ENCODE assay signal across 19 cellular contexts in the genomic region with DNA sequence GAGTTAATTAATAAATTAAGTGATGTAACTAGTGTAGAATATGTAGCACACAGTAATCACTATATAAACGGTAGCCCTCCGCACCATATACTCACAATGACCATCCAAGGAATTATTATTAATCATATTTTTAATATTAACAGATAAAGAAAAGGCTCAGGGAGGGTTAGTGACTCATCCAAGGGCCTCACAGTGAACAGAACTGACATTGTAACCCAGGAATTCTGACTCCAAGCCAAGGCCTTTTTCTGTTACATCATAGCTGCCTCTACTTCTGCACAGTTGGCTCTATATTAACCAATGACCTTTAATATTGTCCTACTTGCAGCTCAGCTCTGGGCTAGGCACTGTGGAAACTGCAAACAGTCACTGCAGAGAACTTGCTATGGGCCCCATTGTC.
DNase-seq lines count a peak whose midpoint lies in the region; ATAC-seq and TF ChIP-seq lines count a peak whose summit lies in the region.
"Had no signal": no experiment of that assay in that cellular context is flagged by ENCODE, and none has a peak within 500 bp of the region (broad histone marks: within the 10 kb centered on the region; RNA-seq: fewer than 3 reads in every experiment).

No MANE protein-coding gene starts in this region.

- no peak overlapping the region for H2AFZ ChIP-seq in mesenchymal stem cell (ENCODE audit: low read depth, low read length)

- peaks cover 23% of the 10 kb centered on the region for H3K4me1 Mint-ChIP-seq in HFFc6 (ENCODE audit: low read depth)

- no peaks in the 10 kb centered on the region for H3K36me3 ChIP-seq in brain microvascular endothelial cell (replicated peaks)
- peaks cover 3 to 6% of the 10 kb centered on the region in 2 experiments for H3K36me3 ChIP-seq in mesenchymal stem cell (ENCODE audit: control insufficient read depth in 1 of 2, insufficient read depth in 2 of 2, low read depth in 1 of 2, low read length in 2 of 2)
- H3K36me3 ChIP-seq: BE2C, esophagus muscularis mucosa, HAP-1, WERI-Rb-1 had no signal

- no peaks in the 10 kb centered on the region for H3K27me3 ChIP-seq in brain microvascular endothelial cell (replicated peaks)
- H3K27me3 ChIP-seq in mesenchymal stem cell (ENCODE audit: control insufficient read depth in 1 of 2, insufficient read depth in 1 of 2, low read length in 2 of 2), result peaks cover 0 to 6% of the 10 kb centered on the region in 2 experiments
- H3K27me3 ChIP-seq: BE2C, dorsolateral prefrontal cortex, esophagus muscularis mucosa had no signal

- no peak overlapping the region for H3K23ac ChIP-seq in mesenchymal stem cell (ENCODE audit: low read length in 2 of 2)

- no peak overlapping the region for H2BK120ac ChIP-seq in mesenchymal stem cell (ENCODE audit: low read depth, low read length)

- peaks cover 5% of the 10 kb centered on the region for H3K27me3 Mint-ChIP-seq in HFFc6 (ENCODE audit: insufficient read depth)

- no peak overlapping the region for H3K27ac Mint-ChIP-seq in HFFc6
- H3K27ac Mint-ChIP-seq: activated T-helper 17 cell treated with anti-CD3 and anti-CD28 coated beads, Interleukin-2, amount 50 U/mL, for 72 hours had no signal

- no peak overlapping the region for H3K18ac ChIP-seq in mesenchymal stem cell (ENCODE audit: low read depth in 1 of 2, low read length in 2 of 2)

- POLR2A ChIA-PET in GM10248 (lab: Yijun Ruan, JAX), result no interaction called here

- DNase-seq in AG10803 (ENCODE audit: low read depth), result peak; percentile 53
- peak; percentile 52 for DNase-seq in HFFc6
- DNase-seq in brain microvascular endothelial cell, result peak; percentile 65
- peak; percentile 17 for DNase-seq in mesenchymal stem cell
- no peak for DNase-seq in dermis blood vessel endothelial cell
- no peak for DNase-seq in GM10248 (ENCODE audit: extremely low spot score)
- DNase-seq: activated CD8-positive, alpha-beta memory T cell treated with anti-CD3 and anti-CD28 coated beads for 24 hours; aorta; BE2C; dorsolateral prefrontal cortex; left ventricle myocardium superior; NCI-H82; RPMI8226; WERI-Rb-1 had no signal

- WGBS in mesenchymal stem cell, result no CpG with 5 or more reads among the region's 2 CpGs

- no peak overlapping the region for H3K4me2 ChIP-seq in mesenchymal stem cell (ENCODE audit: low read length, poor library complexity, severe bottlenecking)

- no peak overlapping the region for H4K8ac ChIP-seq in mesenchymal stem cell (ENCODE audit: low read length)

- H4K91ac ChIP-seq in mesenchymal stem cell (ENCODE audit: low read length), result no peak overlapping the region

- ATAC-seq in HG03342 (IDR thresholded peaks at IDR 0.05; ENCODE audit: unreplicated experiment) (no peak), GM18519 (IDR thresholded peaks at IDR 0.05; ENCODE audit: low FRiP score, unreplicated experiment) (no peak)
- ATAC-seq: activated T-helper 17 cell treated with anti-CD3 and anti-CD28 coated beads, Interleukin-2, amount 50 U/mL, for 72 hours; left ventricle myocardium superior had no signal

- no peaks in the 10 kb centered on the region for H3K9me3 ChIP-seq in mesenchymal stem cell (ENCODE audit: control insufficient read depth, low read length)
- H3K9me3 ChIP-seq: BE2C, esophagus muscularis mucosa, HAP-1 had no signal

- in situ Hi-C loops in brain microvascular endothelial cell (cut with HindIII; ENCODE audit: low pct_ligation_motif_present, low sequenced_read_pairs), result no loop called here

- H3K4me1 ChIP-seq in mesenchymal stem cell (ENCODE audit: control insufficient read depth, insufficient read depth, low read depth, low read length), result peaks cover 13% of the 10 kb centered on the region
- H3K4me1 ChIP-seq: BE2C had no signal

- no peak overlapping the region for H3K4me3 ChIP-seq in AG10803 (ENCODE audit: low read length)
- H3K4me3 ChIP-seq in brain microvascular endothelial cell (ENCODE audit: low read depth, low read length), result no peak overlapping the region
- H3K4me3 ChIP-seq in mesenchymal stem cell (ENCODE audit: insufficient read depth in 1 of 2, low read depth in 1 of 2, low read length in 2 of 2), result no peak overlapping the region
- H3K4me3 ChIP-seq: esophagus muscularis mucosa, HAP-1 had no signal

- H3K79me1 ChIP-seq in mesenchymal stem cell (replicated peaks; ENCODE audit: low read length, poor library complexity, severe bottlenecking), result peaks cover 5% of the 10 kb centered on the region

- CTCF ChIA-PET in GM10248 (lab: Yijun Ruan, JAX), result interaction anchor here (1.6 to 5.5 kb wide), 3 partner anchors 10 to 308 kb away, joined by 4 to 90 read pairs (median 7); no protein-coding TSS in a partner anchor

- no peak overlapping the region for H3K14ac ChIP-seq in mesenchymal stem cell (ENCODE audit: low read length in 2 of 2)

- H2AK5ac ChIP-seq in mesenchymal stem cell (ENCODE audit: low read length, severe bottlenecking), result no peak overlapping the region

- TF ChIP-seq CTCF in AG10803 (conservative IDR thresholded peaks at IDR 0.05; ENCODE audit: low read length) (no peak), HFFc6 (IDR thresholded peaks at IDR 0.05) (no peak), brain microvascular endothelial cell (IDR thresholded peaks at IDR 0.05; ENCODE audit: low read depth, low read length, missing control alignments) (no peak), GM10248 (IDR thresholded peaks at IDR 0.05; ENCODE audit: control extremely low read depth, extremely low read depth, low read depth, missing control alignments) (no peak)

- H3K36me3 Mint-ChIP-seq in HFFc6 (ENCODE audit: low read depth), result 0 out of 2 replicates have a peak, but pooled peaks cover 3% of the 10 kb centered on the region

- no peak overlapping the region for H3K27ac ChIP-seq in brain microvascular endothelial cell
- H3K27ac ChIP-seq in mesenchymal stem cell (ENCODE audit: low read length, poor library complexity, severe bottlenecking), result no peak overlapping the region
- H3K27ac ChIP-seq: esophagus muscularis mucosa, WERI-Rb-1 had no signal

- no peak overlapping the region for H2BK15ac ChIP-seq in mesenchymal stem cell (ENCODE audit: low read depth, poor library complexity, severe bottlenecking)

- H2BK12ac ChIP-seq in mesenchymal stem cell (ENCODE audit: low read length in 2 of 2), result no peak overlapping the region

- no peak overlapping the region for H2BK5ac ChIP-seq in mesenchymal stem cell (ENCODE audit: low read depth, low read length, poor library complexity, severe bottlenecking)

- no peak overlapping the region for H3K9ac ChIP-seq in mesenchymal stem cell (ENCODE audit: low read length)

- H3K9me3 Mint-ChIP-seq in HFFc6, result no peaks in the 10 kb centered on the region
- H3K9me3 Mint-ChIP-seq: activated T-helper 17 cell treated with anti-CD3 and anti-CD28 coated beads, Interleukin-2, amount 50 U/mL, for 72 hours had no signal

- no peak overlapping the region for H3K4me3 Mint-ChIP-seq in HFFc6

- no peak overlapping the region for H3K4ac ChIP-seq in mesenchymal stem cell (ENCODE audit: low read depth in 1 of 2, low read length in 2 of 2)

Comparison
In these comparisons a context has a peak if more than half of its experiments do, and no peak if none do; other contexts are left out.
1. DNase-seq: peak in AG10803 (single experiment), HFFc6 (single experiment), brain microvascular endothelial cell (single experiment) and mesenchymal stem cell (single experiment); none in dermis blood vessel endothelial cell (single experiment) and GM10248 (single experiment).